ENCODE assay signal across 16 cellular contexts in the genomic region with DNA sequence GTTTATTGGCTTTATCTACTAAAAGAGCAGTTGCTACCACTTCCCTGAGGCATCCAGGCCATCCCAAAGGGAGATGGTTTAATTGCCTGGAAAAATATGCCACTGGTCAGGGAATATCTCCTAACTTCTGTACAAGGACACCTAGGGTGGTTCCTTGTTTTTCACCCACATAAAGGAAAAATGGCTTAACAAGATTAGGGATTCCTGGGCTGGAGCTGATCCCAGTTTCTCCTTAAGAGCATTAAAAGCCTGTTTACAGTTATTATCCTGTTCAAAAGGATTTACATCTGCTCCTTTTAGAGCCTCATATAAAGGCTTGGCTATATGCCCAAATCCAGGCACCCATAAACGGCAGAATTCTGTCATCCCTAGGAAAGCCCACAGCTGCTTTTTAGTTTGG.
"Had no signal": no experiment of that assay in that cellular context is flagged by ENCODE, and none has a peak within 500 bp of the region (broad histone marks: within the 10 kb centered on the region; RNA-seq: fewer than 3 reads in every experiment).

No MANE protein-coding gene starts in this region.

- ATAC-seq: activated CD4-positive, CD25-positive, alpha-beta regulatory T cell treated with anti-CD3 and anti-CD28 coated beads, Interleukin-2, amount 50 U/mL, for 24 hours; right cardiac atrium had no signal

- DNase-seq: activated CD4-positive, alpha-beta T cell treated with anti-CD3 and anti-CD28 coated beads, Interleukin-2, amount 50 U/mL, for 1 hour; activated naive CD4-positive, alpha-beta T cell; activated naive CD8-positive, alpha-beta T cell treated with anti-CD3 and anti-CD28 coated beads, Interleukin-2, amount 10 ng/mL, durations not matched to agents 7 days and 5 days; brain microvascular endothelial cell; cortex of kidney; effector CD4-positive, alpha-beta T cell; foreskin fibroblast; mesenchymal stem cell; right cardiac atrium; stimulated activated CD4-positive, alpha-beta T cell treated with anti-CD3 and anti-CD28 coated beads, Interleukin-4, amount 100 ng/mL, for 24 hours; stimulated activated naive CD4-positive, alpha-beta T cell treated with Interleukin-2 at 50 U/mL for 16 hours; substantia nigra had no signal

- H3K4me1 ChIP-seq: prostate gland, tibial nerve had no signal

- H3K27ac ChIP-seq: brain microvascular endothelial cell, prostate gland, tibial nerve had no signal

- H3K9me3 ChIP-seq: prostate gland had no signal

- H3K36me3 ChIP-seq: brain microvascular endothelial cell, prostate gland, tibial nerve had no signal

- H3K27me3 ChIP-seq: brain microvascular endothelial cell, tibial nerve had no signal

- H3K4me3 ChIP-seq: prostate gland, skin epidermis, tibial nerve had no signal
